In genomic region chr15:45155739-45156138, GRCh38 we compare ENCODE assay signal across 1 cellular context.
TF ChIP-seq lines count a peak whose summit lies in the region.

No MANE protein-coding gene starts in this region.

TF ChIP-seq in K562, 482 proteins besides CTCF, POLR2A, EP300 and RAD21:
- TF ChIP-seq PRDM10 (IDR thresholded peaks at IDR 0.05; ENCODE audit: partially characterized antibody) (no peak), NFIC (IDR thresholded peaks at IDR 0.05) (peak; percentile 74)
